In genomic region chr4:151852202-151852601, GRCh38 we compare ENCODE assay signal across 35 cellular contexts.
"Had no signal": no experiment of that assay in that cellular context is flagged by ENCODE, and none has a peak within 500 bp of the region (broad histone marks: within the 10 kb centered on the region; RNA-seq: fewer than 3 reads in every experiment).

No MANE protein-coding gene starts in this region.

- FAIRE-seq: astrocyte, TTC549 had no signal

- H3K4me3 Mint-ChIP-seq: activated B cell treated with CpG ODN at 0.5 μM for 24 hours; activated CD4-positive, alpha-beta memory T cell treated with anti-CD3 and anti-CD28 coated beads for 36 hours; activated CD4-positive, alpha-beta T cell treated with anti-CD3 and anti-CD28 coated beads, Interleukin-2, amount 10 ng/mL, durations not matched to agents 24 days and 14 days; activated CD8-positive, alpha-beta T cell treated with anti-CD3 and anti-CD28 coated beads for 36 hours; activated naive CD4-positive, alpha-beta T cell treated with anti-CD3 and anti-CD28 coated beads, Interleukin-2, amount 10 ng/mL, durations not matched to agents 7 days and 5 days; activated naive CD4-positive, alpha-beta T cell treated with anti-CD3 and anti-CD28 coated beads, Interleukin-2, amount 50 U/mL, for 24 hours; activated naive CD8-positive, alpha-beta T cell; activated T-cell treated with anti-CD3 and anti-CD28 coated beads, Interleukin-2, amount 50 U/mL, for 4 hours; activated T-cell treated with anti-CD3 and anti-CD28 coated beads, Interleukin-2, amount 50 U/mL, for 72 hours; activated T-helper 1 cell treated with anti-CD3 and anti-CD28 coated beads, Interleukin-12 subunit alpha, Interleukin-12 subunit beta, Interleukin-2, Interleukin-4 antibody, amounts not matched to agents 30 ng/mL and 10 ng/mL and 1 ng/mL, durations not matched to agents 14 hours and 24 hours and 36 hours; activated T-helper 17 cell treated with anti-CD3 and anti-CD28 coated beads, Interleukin-2, amount 50 U/mL, for 72 hours; T-helper 1 cell treated with Interleukin-12 subunit alpha and Interleukin-12 subunit beta and Interleukin-4 antibody, amounts not matched to agents 30 μg/mL and 1 μg/mL, for 36 hours; T-helper 2 cell treated with Interferon-gamma antibody and Interleukin-4, amounts not matched to agents 5 μg/mL and 100 μg/mL, for 36 hours had no signal

- ATAC-seq: activated CD8-positive, alpha-beta T cell treated with anti-CD3 and anti-CD28 coated beads for 36 hours; activated T-cell treated with anti-CD3 and anti-CD28 coated beads, Interleukin-2, amount 50 U/mL, for 4 hours; activated T-cell treated with anti-CD3 and anti-CD28 coated beads, Interleukin-2, amount 50 U/mL, for 72 hours; activated T-helper 17 cell treated with anti-CD3 and anti-CD28 coated beads, Interleukin-2, amount 50 U/mL, for 72 hours; body of pancreas had no signal

- H3K27ac ChIP-seq: adrenal gland, body of pancreas, brain microvascular endothelial cell, breast epithelium, VCaP had no signal

- H3K36me3 ChIP-seq: adrenal gland, brain microvascular endothelial cell, breast epithelium had no signal

- DNase-seq: activated B cell treated with CpG ODN at 0.5 μM for 24 hours; activated CD4-positive, alpha-beta memory T cell treated with anti-CD3 and anti-CD28 coated beads for 36 hours; activated CD4-positive, alpha-beta T cell treated with anti-CD3 and anti-CD28 coated beads for 4 hours; activated CD4-positive, alpha-beta T cell treated with anti-CD3 and anti-CD28 coated beads, Interleukin-2, amount 10 ng/mL, durations not matched to agents 24 days and 14 days; activated CD4-positive, alpha-beta T cell treated with anti-CD3 and anti-CD28 coated beads, Interleukin-2, amount 50 U/mL, for 1 hour; activated CD4-positive, alpha-beta T cell treated with anti-CD3 and anti-CD28 coated beads, Interleukin-2, amount 50 U/mL, for 4 hours; activated CD4-positive, CD25-positive, alpha-beta regulatory T cell treated with anti-CD3 and anti-CD28 coated beads, Interleukin-2, amount 50 U/mL, for 72 hours; activated CD8-positive, alpha-beta memory T cell treated with anti-CD3 and anti-CD28 coated beads, Interleukin-2, amount 50 U/mL, for 4 hours; activated CD8-positive, alpha-beta T cell treated with anti-CD3 and anti-CD28 coated beads for 36 hours; activated gamma-delta T cell; activated naive CD4-positive, alpha-beta T cell treated with anti-CD3 and anti-CD28 coated beads, Interleukin-2, amount 10 ng/mL, durations not matched to agents 7 days and 5 days; activated naive CD4-positive, alpha-beta T cell treated with Interleukin-2 at 50 U/mL for 16 hours; activated T-cell treated with anti-CD3 and anti-CD28 coated beads for 4 hours; activated T-cell treated with anti-CD3 and anti-CD28 coated beads, Interleukin-2, amount 50 U/mL, for 1 hour; activated T-cell treated with anti-CD3 and anti-CD28 coated beads, Interleukin-2, amount 50 U/mL, for 4 hours; activated T-cell treated with anti-CD3 and anti-CD28 coated beads, Interleukin-2, amount 50 U/mL, for 72 hours; adrenal gland; amniotic stem cell; aorta; body of pancreas; brain microvascular endothelial cell; central memory CD4-positive, alpha-beta T cell; T-helper 1 cell; T-helper 2 cell; T-helper 9 cell had no signal

- H3K9me3 ChIP-seq: adrenal gland, body of pancreas, breast epithelium had no signal

- H3K27me3 ChIP-seq: adrenal gland, body of pancreas, brain microvascular endothelial cell, breast epithelium had no signal

- H3K27me3 Mint-ChIP-seq: activated CD4-positive, alpha-beta memory T cell treated with anti-CD3 and anti-CD28 coated beads for 36 hours; activated CD8-positive, alpha-beta T cell treated with anti-CD3 and anti-CD28 coated beads for 36 hours; activated naive CD4-positive, alpha-beta T cell treated with anti-CD3 and anti-CD28 coated beads, Interleukin-2, amount 50 U/mL, for 24 hours; activated naive CD8-positive, alpha-beta T cell; activated T-helper 17 cell treated with anti-CD3 and anti-CD28 coated beads, Interleukin-2, amount 50 U/mL, for 72 hours had no signal

- H3K4me1 Mint-ChIP-seq: activated B cell treated with CpG ODN at 0.5 μM for 24 hours; activated CD4-positive, alpha-beta T cell treated with anti-CD3 and anti-CD28 coated beads, Interleukin-2, amount 10 ng/mL, durations not matched to agents 24 days and 14 days; activated naive CD4-positive, alpha-beta T cell treated with anti-CD3 and anti-CD28 coated beads, Interleukin-2, amount 10 ng/mL, durations not matched to agents 7 days and 5 days; activated naive CD4-positive, alpha-beta T cell treated with anti-CD3 and anti-CD28 coated beads, Interleukin-2, amount 50 U/mL, for 24 hours; activated T-helper 17 cell treated with anti-CD3 and anti-CD28 coated beads, Interleukin-2, amount 50 U/mL, for 72 hours had no signal

- H3K27ac Mint-ChIP-seq: activated B cell treated with CpG ODN at 0.5 μM for 24 hours; activated CD4-positive, alpha-beta memory T cell treated with anti-CD3 and anti-CD28 coated beads for 36 hours; activated CD4-positive, alpha-beta T cell treated with anti-CD3 and anti-CD28 coated beads, Interleukin-2, amount 10 ng/mL, durations not matched to agents 24 days and 14 days; activated CD8-positive, alpha-beta T cell treated with anti-CD3 and anti-CD28 coated beads for 36 hours; activated naive CD4-positive, alpha-beta T cell treated with anti-CD3 and anti-CD28 coated beads, Interleukin-2, amount 10 ng/mL, durations not matched to agents 7 days and 5 days; activated naive CD4-positive, alpha-beta T cell treated with anti-CD3 and anti-CD28 coated beads, Interleukin-2, amount 50 U/mL, for 24 hours; activated naive CD8-positive, alpha-beta T cell; activated T-cell treated with anti-CD3 and anti-CD28 coated beads, Interleukin-2, amount 50 U/mL, for 72 hours; activated T-helper 1 cell treated with anti-CD3 and anti-CD28 coated beads, Interleukin-12 subunit alpha, Interleukin-12 subunit beta, Interleukin-2, Interleukin-4 antibody, amounts not matched to agents 30 ng/mL and 10 ng/mL and 1 ng/mL, durations not matched to agents 14 hours and 24 hours and 36 hours; activated T-helper 17 cell treated with anti-CD3 and anti-CD28 coated beads, Interleukin-2, amount 50 U/mL, for 72 hours; T-helper 1 cell treated with Interleukin-12 subunit alpha and Interleukin-12 subunit beta and Interleukin-4 antibody, amounts not matched to agents 30 μg/mL and 1 μg/mL, for 36 hours; T-helper 2 cell treated with Interferon-gamma antibody and Interleukin-4, amounts not matched to agents 5 μg/mL and 100 μg/mL, for 36 hours had no signal

- H3K4me1 ChIP-seq: adrenal gland, body of pancreas, breast epithelium had no signal

- H3K4me3 ChIP-seq: adrenal gland, body of pancreas, breast epithelium had no signal

- H3K36me3 Mint-ChIP-seq: activated CD4-positive, alpha-beta memory T cell treated with anti-CD3 and anti-CD28 coated beads for 36 hours; activated naive CD4-positive, alpha-beta T cell treated with anti-CD3 and anti-CD28 coated beads, Interleukin-2, amount 10 ng/mL, durations not matched to agents 7 days and 5 days; activated naive CD4-positive, alpha-beta T cell treated with anti-CD3 and anti-CD28 coated beads, Interleukin-2, amount 50 U/mL, for 24 hours; activated naive CD8-positive, alpha-beta T cell had no signal

- H3K9me3 Mint-ChIP-seq: activated naive CD4-positive, alpha-beta T cell treated with anti-CD3 and anti-CD28 coated beads, Interleukin-2, amount 50 U/mL, for 24 hours; activated T-helper 1 cell treated with anti-CD3 and anti-CD28 coated beads, Interleukin-12 subunit alpha, Interleukin-12 subunit beta, Interleukin-2, Interleukin-4 antibody, amounts not matched to agents 30 ng/mL and 10 ng/mL and 1 ng/mL, durations not matched to agents 14 hours and 24 hours and 36 hours; activated T-helper 17 cell treated with anti-CD3 and anti-CD28 coated beads, Interleukin-2, amount 50 U/mL, for 72 hours; T-helper 1 cell treated with Interleukin-12 subunit alpha and Interleukin-12 subunit beta and Interleukin-4 antibody, amounts not matched to agents 30 μg/mL and 1 μg/mL, for 36 hours; T-helper 2 cell treated with Interferon-gamma antibody and Interleukin-4, amounts not matched to agents 5 μg/mL and 100 μg/mL, for 36 hours had no signal
